17 cellular contexts compared by ENCODE assay signal in the genomic region with DNA sequence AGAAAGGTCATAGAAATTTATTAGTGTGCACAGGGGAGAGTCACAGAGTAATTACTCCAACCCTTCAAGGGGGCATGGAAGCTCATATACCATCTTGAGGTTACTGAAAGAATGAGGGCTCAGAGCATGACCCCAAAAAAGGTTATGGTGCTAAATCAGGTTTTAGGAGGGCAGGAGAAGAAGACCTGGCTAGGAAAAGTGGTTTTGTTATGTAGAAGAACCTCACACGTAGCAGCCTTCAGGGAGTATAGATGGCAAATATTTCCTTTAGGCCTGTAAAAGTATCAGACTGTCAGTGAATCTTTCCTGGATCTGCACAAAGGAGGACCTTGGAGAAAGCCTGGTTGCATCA.
A peak's percentile ranks its signal among the peaks of the same experiment; 100 is the strongest.
DNase-seq lines count a peak whose midpoint lies in the region; ATAC-seq, FAIRE-seq and TF ChIP-seq lines count a peak whose summit lies in the region.
"Had no signal": no experiment of that assay in that cellular context is flagged by ENCODE, and none has a peak within 500 bp of the region (broad histone marks: within the 10 kb centered on the region; RNA-seq: fewer than 3 reads in every experiment).

No MANE protein-coding gene starts in this region.

- H3K9me3 ChIP-seq in PC-3 (ENCODE audit: low read length) (no peaks in the 10 kb centered on the region), fibroblast of lung (ENCODE audit: control insufficient read depth, insufficient read depth, low read depth, low read length) (no peaks in the 10 kb centered on the region), pancreas (no peaks in the 10 kb centered on the region), breast epithelium (peaks cover 0 to 6% of the 10 kb centered on the region in 2 donors)

- H3F3A ChIP-seq in PC-3 (ENCODE audit: low read length, unreplicated experiment) = peaks cover 12% of the 10 kb centered on the region

- H3K4me2 ChIP-seq in PC-3 (ENCODE audit: low read length) (peak overlapping the region; percentile 74), fibroblast of lung (ENCODE audit: extremely low read depth, insufficient read depth, low read length) (peak overlapping the region; percentile 26)

- ATAC-seq in PC-3 = peak; percentile 22
- ATAC-seq in pancreas = peak in 3 of 4 donors; percentile 19 to 29 (median 22)
- ATAC-seq: effector memory CD8-positive, alpha-beta T cell had no signal

- no peaks in the 10 kb centered on the region for H3K27me3 ChIP-seq in PC-3 (ENCODE audit: low read length)
- no peaks in the 10 kb centered on the region for H3K27me3 ChIP-seq in fibroblast of lung (ENCODE audit: control insufficient read depth, insufficient read depth, low read length)
- no peaks in the 10 kb centered on the region for H3K27me3 ChIP-seq in pancreas
- no peaks in the 10 kb centered on the region for H3K27me3 ChIP-seq in breast epithelium

- H3K4me1 Mint-ChIP-seq in T-helper 2 cell treated with Interferon-gamma antibody and Interleukin-4, amounts not matched to agents 5 μg/mL and 100 μg/mL, for 36 hours (ENCODE audit: low read depth) = no peaks in the 10 kb centered on the region

- H3K27ac ChIP-seq in PC-3 (ENCODE audit: low read length) (peak overlapping the region; percentile 86), fibroblast of lung (ENCODE audit: insufficient read depth, low read length) (peak overlapping the region; percentile 67), pancreas (peak overlapping the region in 2 of 4 donors; percentile 42 to 57), breast epithelium (no peak overlapping the region)

- H3K27ac Mint-ChIP-seq in T-helper 2 cell treated with Interferon-gamma antibody and Interleukin-4, amounts not matched to agents 5 μg/mL and 100 μg/mL, for 36 hours = no peak overlapping the region
- H3K27ac Mint-ChIP-seq: effector memory CD8-positive, alpha-beta T cell; stimulated activated naive CD8-positive, alpha-beta T cell treated with anti-CD3 and anti-CD28 coated beads, Interleukin-15, Interleukin-2, amounts not matched to agents 100 ng/mL and 50 ng/mL, for 24 hours had no signal

- no TSS peak for BruUV-seq in PC-3 (replicated peaks; lab: Mats Ljungman, UMichigan)

- H3K79me2 ChIP-seq in PC-3 (ENCODE audit: low read length) = no peaks in the 10 kb centered on the region
- no peaks in the 10 kb centered on the region for H3K79me2 ChIP-seq in fibroblast of lung (ENCODE audit: control insufficient read depth, insufficient read depth, low read length)

- no peaks in the 10 kb centered on the region for H3K36me3 Mint-ChIP-seq in T-helper 2 cell treated with Interferon-gamma antibody and Interleukin-4, amounts not matched to agents 5 μg/mL and 100 μg/mL, for 36 hours (ENCODE audit: low read depth)

- no peak overlapping the region for H3K4me3 Mint-ChIP-seq in T-helper 2 cell treated with Interferon-gamma antibody and Interleukin-4, amounts not matched to agents 5 μg/mL and 100 μg/mL, for 36 hours
- H3K4me3 Mint-ChIP-seq: effector memory CD8-positive, alpha-beta T cell; stimulated activated naive CD8-positive, alpha-beta T cell treated with anti-CD3 and anti-CD28 coated beads, Interleukin-15, Interleukin-2, amounts not matched to agents 100 ng/mL and 50 ng/mL, for 24 hours had no signal

- CTCF ChIA-PET in PC-3 (lab: Charles Lee) = no interaction called here

- POLR2A ChIA-PET in PC-3 (lab: Charles Lee; ENCODE audit: unreplicated experiment) = no interaction called here

- H2AFZ ChIP-seq in PC-3 (ENCODE audit: low read length) (no peak overlapping the region), fibroblast of lung (ENCODE audit: low read length) (no peak overlapping the region)

- H3K36me3 ChIP-seq in PC-3 (ENCODE audit: low read depth, low read length) = no peaks in the 10 kb centered on the region
- no peaks in the 10 kb centered on the region for H3K36me3 ChIP-seq in fibroblast of lung (ENCODE audit: control insufficient read depth, insufficient read depth, low read length)
- no peaks in the 10 kb centered on the region for H3K36me3 ChIP-seq in pancreas
- no peaks in the 10 kb centered on the region for H3K36me3 ChIP-seq in breast epithelium

- H3K9me3 Mint-ChIP-seq in T-helper 2 cell treated with Interferon-gamma antibody and Interleukin-4, amounts not matched to agents 5 μg/mL and 100 μg/mL, for 36 hours = no peaks in the 10 kb centered on the region

- DNase-seq in AG10803 (ENCODE audit: low read depth) (peak; percentile 43), PC-3 (no peak), fibroblast of lung (ENCODE audit: low read depth in 2 of 2) (peak in 1 of 2 donors; percentile 20), pancreas (no peak), breast epithelium (ENCODE audit: low spot score in 2 of 2) (no peak), head of caudate nucleus (no peak)
- DNase-seq in T-helper 2 cell treated with Interferon-gamma antibody and Interleukin-4, amounts not matched to agents 5 μg/mL and 100 μg/mL, for 36 hours (ENCODE audit: low spot score) = no peak
- no peak for DNase-seq in activated T-cell treated with anti-CD3 and anti-CD28 coated beads, Interleukin-2, amount 50 U/mL, for 48 hours
- DNase-seq: activated CD4-positive, alpha-beta T cell treated with anti-CD3 and anti-CD28 coated beads for 48 hours; activated naive CD4-positive, alpha-beta T cell treated with anti-CD3 and anti-CD28 coated beads, Interleukin-2, amount 50 U/mL, for 16 hours; activated T-cell treated with anti-CD3 and anti-CD28 coated beads for 4 hours; effector memory CD8-positive, alpha-beta T cell; Kasumi-1; NCI-H1436; NCI-H2227 treated with DMSO at 0.1 percent for 48 hours; SIG-M5 had no signal

- TF ChIP-seq POLR2A in breast epithelium (IDR thresholded peaks at IDR 0.05) = no peak

- peaks cover 57% of the 10 kb centered on the region for H3K4me1 ChIP-seq in PC-3 (ENCODE audit: insufficient read depth, low read length)
- peaks cover 49% of the 10 kb centered on the region for H3K4me1 ChIP-seq in fibroblast of lung (ENCODE audit: control insufficient read depth, extremely low read depth, insufficient read depth, low read length)
- H3K4me1 ChIP-seq in pancreas = peaks cover 5 to 28% (median 18%) of the 10 kb centered on the region in 3 donors
- H3K4me1 ChIP-seq in breast epithelium = no peaks in the 10 kb centered on the region

- H3K4me3 ChIP-seq in AG10803 (ENCODE audit: low read length) (no peak overlapping the region), PC-3 (ENCODE audit: low read length) (peak overlapping the region; percentile 40; the same call in 1 of the 2 replicates), fibroblast of lung (replicated peaks in 1 of 4; ENCODE audit: control extremely low read depth in 1 of 4, insufficient read depth in 1 of 4, low read depth in 3 of 4, low read length in 4 of 4) (no peak overlapping the region), pancreas (no peak overlapping the region), breast epithelium (no peak overlapping the region)

- H3K9ac ChIP-seq in PC-3 (ENCODE audit: low read length) = peak overlapping the region; percentile 16; the same call in 1 of the 2 replicates
- no peak overlapping the region for H3K9ac ChIP-seq in fibroblast of lung (ENCODE audit: insufficient read depth, low read length)

- FAIRE-seq in pancreas (lab: Jason Lieb, UNC) = no peak

- no peaks in the 10 kb centered on the region for H3K27me3 Mint-ChIP-seq in T-helper 2 cell treated with Interferon-gamma antibody and Interleukin-4, amounts not matched to agents 5 μg/mL and 100 μg/mL, for 36 hours (ENCODE audit: low read depth)
- H3K27me3 Mint-ChIP-seq: stimulated activated naive CD8-positive, alpha-beta T cell treated with anti-CD3 and anti-CD28 coated beads, Interleukin-15, Interleukin-2, amounts not matched to agents 100 ng/mL and 50 ng/mL, for 24 hours had no signal

- TF ChIP-seq CTCF in AG10803 (conservative IDR thresholded peaks at IDR 0.05; ENCODE audit: low read length) (no peak), PC-3 (conservative IDR thresholded peaks at IDR 0.05; ENCODE audit: low read depth, low read length) (no peak), fibroblast of lung (conservative IDR thresholded peaks at IDR 0.05 in 1 of 2, IDR thresholded peaks at IDR 0.05 in 1 of 2; ENCODE audit: low read depth in 1 of 2, low read length in 2 of 2) (no peak), pancreas (IDR thresholded peaks at IDR 0.05) (no peak), breast epithelium (IDR thresholded peaks at IDR 0.05) (no peak)

- 65% methylated on average over 1 of the region's 1 CpG for WGBS in pancreas, 2 donors

- intact Hi-C loops in PC-3 (cut with micrococcal nuclease) (loop anchor here (2.0 kb wide), 3 partner anchors 48 to 320 kb away; no protein-coding TSS in a partner anchor), pancreas (cut with DNase I) (no loop called here), breast epithelium (cut with DNase I; ENCODE audit: low total_unique reads) (no loop called here), head of caudate nucleus (cut with DNase I) (no loop called here)

- no peaks in the 10 kb centered on the region for H3K9me2 ChIP-seq in PC-3 (replicated peaks; ENCODE audit: low read length)

- H4K20me1 ChIP-seq in PC-3 (ENCODE audit: low read length) (no peaks in the 10 kb centered on the region), fibroblast of lung (ENCODE audit: control insufficient read depth, extremely low read depth, insufficient read depth, low read length) (no peaks in the 10 kb centered on the region)

Comparison
In these comparisons a context has a peak if more than half of its experiments do, and no peak if none do; other contexts are left out.
1. H3K27ac ChIP-seq: peak in PC-3 (single experiment) and fibroblast of lung (single experiment); none in breast epithelium (0 of 2).